Comparison of ENCODE assay signal across 27 cellular contexts in genomic region chr6:130211697-130212096, GRCh38. TPM values are rescaled to one million over a fixed set of nuclear protein-coding genes. Genes with fewer than 3 reads are reported as not detected.
A peak's percentile ranks its signal among the peaks of the same experiment; 100 is the strongest.
DNase-seq lines count a peak whose midpoint lies in the region; ATAC-seq, FAIRE-seq and TF ChIP-seq lines count a peak whose summit lies in the region.
"Had no signal": no experiment of that assay in that cellular context is flagged by ENCODE, and none has a peak within 500 bp of the region (broad histone marks: within the 10 kb centered on the region; RNA-seq: fewer than 3 reads in every experiment).

No MANE protein-coding gene starts in this region.

- peaks cover 80% of the 10 kb centered on the region for H3K4me1 Mint-ChIP-seq in CD4-positive, alpha-beta T cell (ENCODE audit: low read depth)
- peaks cover 84% of the 10 kb centered on the region for H3K4me1 Mint-ChIP-seq in CD8-positive, alpha-beta T cell (ENCODE audit: low read depth)
- peaks cover 41% of the 10 kb centered on the region for H3K4me1 Mint-ChIP-seq in T-helper 2 cell treated with Interferon-gamma antibody and Interleukin-4, amounts not matched to agents 5 μg/mL and 100 μg/mL, for 36 hours (ENCODE audit: low read depth)
- peaks cover 46 to 62% of the 10 kb centered on the region in 2 donors for H3K4me1 Mint-ChIP-seq in effector memory CD8-positive, alpha-beta T cell (ENCODE audit: low read depth in 2 of 2)

- H3K36me3 ChIP-seq in CD8-positive, alpha-beta T cell (ENCODE audit: insufficient read depth, low read length) = peaks cover 18% of the 10 kb centered on the region
- no peaks in the 10 kb centered on the region for H3K36me3 ChIP-seq in gastrocnemius medialis
- H3K36me3 ChIP-seq: heart left ventricle, Peyer's patch, SJCRH30, stomach, transverse colon had no signal

- POLR2A ChIA-PET in CD4-positive, alpha-beta T cell (lab: Charles Lee) = interaction anchor here (1.0 to 1.2 kb wide), 2 partner anchors 11 to 23 kb away, joined by 3 to 4 read pairs; partner anchors contain the start of gene SAMD3
- POLR2A ChIA-PET in CD8-positive, alpha-beta T cell (lab: Charles Lee) = interaction anchor here (0.8 to 1.2 kb wide), 2 partner anchors 11 to 29 kb away, joined by 3 read pairs; partner anchors contain the start of gene SAMD3

- CTCF ChIA-PET in CD4-positive, alpha-beta T cell (lab: Charles Lee) = interaction anchor here (1.8 kb wide), 1 partner anchor 12 kb away, joined by 8 read pairs; the partner anchor contains the start of gene SAMD3
- CTCF ChIA-PET in CD8-positive, alpha-beta T cell (lab: Charles Lee) = interaction anchor here (2.7 kb wide), 1 partner anchor 70 kb away, joined by 12 read pairs; no protein-coding TSS in a partner anchor

- H3K4me1 ChIP-seq in CD8-positive, alpha-beta T cell (ENCODE audit: insufficient read depth, low read length) = peaks cover 51% of the 10 kb centered on the region
- no peaks in the 10 kb centered on the region for H3K4me1 ChIP-seq in gastrocnemius medialis
- H3K4me1 ChIP-seq: heart left ventricle, Peyer's patch, SJCRH30, stomach had no signal

- H3K9me3 Mint-ChIP-seq in CD4-positive, alpha-beta T cell = peaks cover 2% of the 10 kb centered on the region
- H3K9me3 Mint-ChIP-seq in CD8-positive, alpha-beta T cell = no peaks in the 10 kb centered on the region
- peaks cover 18% of the 10 kb centered on the region for H3K9me3 Mint-ChIP-seq in T-helper 2 cell treated with Interferon-gamma antibody and Interleukin-4, amounts not matched to agents 5 μg/mL and 100 μg/mL, for 36 hours
- H3K9me3 Mint-ChIP-seq in effector memory CD8-positive, alpha-beta T cell = no peaks in the 10 kb centered on the region
- H3K9me3 Mint-ChIP-seq: activated CD4-positive, alpha-beta memory T cell treated with anti-CD3 and anti-CD28 coated beads for 36 hours; dendritic cell treated with granulocyte-macrophage colony-stimulating factor and Interleukin-4, amounts not matched to agents 40 ng/mL and 50 ng/mL, for 4 days; IgD-negative memory B cell; memory B cell had no signal

- H3K4me3 ChIP-seq in CD8-positive, alpha-beta T cell (ENCODE audit: low read depth, low read length) = peak overlapping the region; percentile 15
- no peak overlapping the region for H3K4me3 ChIP-seq in gastrocnemius medialis
- H3K4me3 ChIP-seq: Peyer's patch, SJCRH30, stomach, transverse colon had no signal

- peak overlapping the region; percentile 89 for H3K4me3 Mint-ChIP-seq in CD4-positive, alpha-beta T cell
- H3K4me3 Mint-ChIP-seq in CD8-positive, alpha-beta T cell = peak overlapping the region; percentile 87
- peak overlapping the region; percentile 59 for H3K4me3 Mint-ChIP-seq in T-helper 2 cell treated with Interferon-gamma antibody and Interleukin-4, amounts not matched to agents 5 μg/mL and 100 μg/mL, for 36 hours
- H3K4me3 Mint-ChIP-seq in effector memory CD8-positive, alpha-beta T cell = peak overlapping the region; percentile 78 to 97
- H3K4me3 Mint-ChIP-seq: dendritic cell treated with granulocyte-macrophage colony-stimulating factor and Interleukin-4, amounts not matched to agents 40 ng/mL and 50 ng/mL, for 4 days; memory B cell had no signal

- peaks cover 75% of the 10 kb centered on the region for H3K36me3 Mint-ChIP-seq in CD4-positive, alpha-beta T cell (ENCODE audit: low read depth)
- H3K36me3 Mint-ChIP-seq in CD8-positive, alpha-beta T cell = peaks cover 69% of the 10 kb centered on the region
- peaks cover 87% of the 10 kb centered on the region for H3K36me3 Mint-ChIP-seq in T-helper 2 cell treated with Interferon-gamma antibody and Interleukin-4, amounts not matched to agents 5 μg/mL and 100 μg/mL, for 36 hours (ENCODE audit: low read depth)
- H3K36me3 Mint-ChIP-seq in effector memory CD8-positive, alpha-beta T cell (ENCODE audit: insufficient read depth) = peaks cover 85% of the 10 kb centered on the region
- H3K36me3 Mint-ChIP-seq: IgD-negative memory B cell, memory B cell had no signal

- peak overlapping the region; percentile 75 for H3K27ac Mint-ChIP-seq in CD4-positive, alpha-beta T cell
- peak overlapping the region; percentile 42 for H3K27ac Mint-ChIP-seq in CD8-positive, alpha-beta T cell
- H3K27ac Mint-ChIP-seq in T-helper 2 cell treated with Interferon-gamma antibody and Interleukin-4, amounts not matched to agents 5 μg/mL and 100 μg/mL, for 36 hours = peak overlapping the region; percentile 65
- peak overlapping the region; percentile 85 to 89 for H3K27ac Mint-ChIP-seq in effector memory CD8-positive, alpha-beta T cell
- H3K27ac Mint-ChIP-seq: activated CD4-positive, alpha-beta memory T cell treated with anti-CD3 and anti-CD28 coated beads for 36 hours; dendritic cell treated with granulocyte-macrophage colony-stimulating factor and Interleukin-4, amounts not matched to agents 40 ng/mL and 50 ng/mL, for 4 days; IgD-negative memory B cell; memory B cell had no signal

- H3K9me3 ChIP-seq in CD4-positive, alpha-beta T cell (ENCODE audit: control insufficient read depth, low read length) = no peaks in the 10 kb centered on the region
- no peaks in the 10 kb centered on the region for H3K9me3 ChIP-seq in CD8-positive, alpha-beta T cell (ENCODE audit: low read length)
- no peaks in the 10 kb centered on the region for H3K9me3 ChIP-seq in gastrocnemius medialis
- H3K9me3 ChIP-seq: heart left ventricle, Peyer's patch, SJCRH30, stomach, transverse colon had no signal

- intact Hi-C loops in CD4-positive, alpha-beta T cell (cut with DNase I, micrococcal nuclease) = no loop called here
- intact Hi-C loops in CD8-positive, alpha-beta T cell (cut with DNase I, micrococcal nuclease) = loop anchor here in 1 of 2 experiments (10.0 kb wide), 1 partner anchor 53 kb away; no protein-coding TSS in a partner anchor
- intact Hi-C loops in gastrocnemius medialis (cut with DNase I; ENCODE audit: low total_unique reads) = no loop called here

- no peak for ATAC-seq in CD4-positive, alpha-beta T cell (ENCODE audit: poor library complexity)
- ATAC-seq in CD8-positive, alpha-beta T cell = no peak
- no peak for ATAC-seq in effector memory CD8-positive, alpha-beta T cell (replicated peaks)
- no peak for ATAC-seq in gastrocnemius medialis
- ATAC-seq: heart left ventricle, left cardiac atrium had no signal

- H3K27me3 ChIP-seq in CD4-positive, alpha-beta T cell (ENCODE audit: control insufficient read depth, insufficient read depth, low read length) = no peaks in the 10 kb centered on the region
- H3K27me3 ChIP-seq in CD8-positive, alpha-beta T cell (ENCODE audit: insufficient read depth, low read length) = no peaks in the 10 kb centered on the region
- no peaks in the 10 kb centered on the region for H3K27me3 ChIP-seq in gastrocnemius medialis
- H3K27me3 ChIP-seq: Peyer's patch, SJCRH30, stomach, transverse colon had no signal

- in situ Hi-C loops in gastrocnemius medialis (cut with MboI; ENCODE audit: low sequenced_read_pairs in 4 of 4) = no loop called here

- no peak for TF ChIP-seq CTCF in CD4-positive, alpha-beta T cell (IDR thresholded peaks at IDR 0.05)
- TF ChIP-seq CTCF in CD8-positive, alpha-beta T cell (IDR thresholded peaks at IDR 0.05) = no peak
- TF ChIP-seq CTCF in D721Med (IDR thresholded peaks at IDR 0.05; ENCODE audit: insufficient read depth, missing control alignments) (no peak), gastrocnemius medialis (IDR thresholded peaks at IDR 0.05 in 4 of 5, conservative IDR thresholded peaks at IDR 0.05 in 1 of 5) (no peak)

- no peak overlapping the region for H3K27ac ChIP-seq in CD4-positive, alpha-beta T cell (ENCODE audit: low read depth, low read length)
- H3K27ac ChIP-seq in CD8-positive, alpha-beta T cell (ENCODE audit: low read depth, low read length) = no peak overlapping the region
- H3K27ac ChIP-seq in gastrocnemius medialis = no peak overlapping the region
- H3K27ac ChIP-seq: heart left ventricle, Peyer's patch, SJCRH30, stomach, transverse colon had no signal

- no peak for DNase-seq in CD4-positive, alpha-beta T cell
- DNase-seq in CD8-positive, alpha-beta T cell = no peak
- DNase-seq in T-helper 2 cell treated with Interferon-gamma antibody and Interleukin-4, amounts not matched to agents 5 μg/mL and 100 μg/mL, for 36 hours (ENCODE audit: low spot score) = no peak
- DNase-seq in effector memory CD8-positive, alpha-beta T cell = no peak
- DNase-seq in Kasumi-1 (lab: John Stamatoyannopoulos, UW) (no peak), D721Med (ENCODE audit: insufficient read length, low spot score) (no peak), gastrocnemius medialis (no peak)
- DNase-seq: activated CD4-positive, alpha-beta memory T cell treated with anti-CD3 and anti-CD28 coated beads for 36 hours; aorta; DND-41; heart left ventricle; left cardiac atrium; NCI-H1417; NCI-H2107; NCI-H510A; Peyer's patch; retina; SJCRH30; stimulated activated CD4-positive, alpha-beta T cell treated with anti-CD3 and anti-CD28 coated beads, Interleukin-4, amount 100 ng/mL, for 24 hours; stomach; transverse colon had no signal

- no peak for FAIRE-seq in D721Med (lab: Jason Lieb, UNC)
- FAIRE-seq: endothelial cell of umbilical vein had no signal

- no peaks in the 10 kb centered on the region for H3K27me3 Mint-ChIP-seq in CD4-positive, alpha-beta T cell
- no peaks in the 10 kb centered on the region for H3K27me3 Mint-ChIP-seq in CD8-positive, alpha-beta T cell (ENCODE audit: low read depth)
- H3K27me3 Mint-ChIP-seq in T-helper 2 cell treated with Interferon-gamma antibody and Interleukin-4, amounts not matched to agents 5 μg/mL and 100 μg/mL, for 36 hours (ENCODE audit: low read depth) = no peaks in the 10 kb centered on the region
- H3K27me3 Mint-ChIP-seq in effector memory CD8-positive, alpha-beta T cell = no peaks in the 10 kb centered on the region
- H3K27me3 Mint-ChIP-seq: activated CD4-positive, alpha-beta memory T cell treated with anti-CD3 and anti-CD28 coated beads for 36 hours; dendritic cell treated with granulocyte-macrophage colony-stimulating factor and Interleukin-4, amounts not matched to agents 40 ng/mL and 50 ng/mL, for 4 days had no signal

- no peak for TF ChIP-seq POLR2A in gastrocnemius medialis (IDR thresholded peaks at IDR 0.05)

RNA-seq across cellular contexts. Expression of gene SAMD3, which starts 11.1 kb away (rescaled TPM):
- total RNA-seq in CD4-positive, alpha-beta T cell = 10 to 100 TPM; 24.3 to 28.7 TPM
- total RNA-seq in CD8-positive, alpha-beta T cell = 10 to 100 TPM; 41.0 to 44.4 TPM
- not detected for total RNA-seq in gastrocnemius medialis
- total RNA-seq: endothelial cell of umbilical vein, H4, MCF 10A, SJCRH30 had no signal

Comparison
In these comparisons a context has a peak if more than half of its experiments do, and no peak if none do; other contexts are left out.
1. RNA of gene SAMD3, which starts 11.1 kb away (total RNA-seq): 41.0 to 44.4 TPM in CD8-positive, alpha-beta T cell and 24.3 to 28.7 TPM in CD4-positive, alpha-beta T cell; not detected in gastrocnemius medialis; every median in the first group is over 10 times any median in the second.
2. Peak in every context shown above with its lines, with median percentiles within 50 percentile points of each other: H3K27ac Mint-ChIP-seq and H3K4me3 Mint-ChIP-seq.